ENCODE assay signal across 18 cellular contexts in genomic region chr3:117131259-117131658, GRCh38.
"Had no signal": no experiment of that assay in that cellular context is flagged by ENCODE, and none has a peak within 500 bp of the region (broad histone marks: within the 10 kb centered on the region; RNA-seq: fewer than 3 reads in every experiment).

No MANE protein-coding gene starts in this region.

- H3K9me3 ChIP-seq: ascending aorta, breast epithelium, ovary, SK-N-SH had no signal

- H3K36me3 ChIP-seq: ascending aorta, breast epithelium, ovary had no signal

- ATAC-seq: effector memory CD8-positive, alpha-beta T cell; natural killer cell treated with Interleukin-12 subunit alpha and Interleukin-12 subunit beta and Interleukin-15 and Interleukin-18, amount 100 ng/mL, for 72 hours; T-cell had no signal

- H3K4me2 ChIP-seq: SK-N-SH had no signal

- H3K27ac ChIP-seq: ascending aorta, breast epithelium, ovary, VCaP had no signal

- H3K4me1 ChIP-seq: ascending aorta, breast epithelium had no signal

- H3K27me3 ChIP-seq: ascending aorta, breast epithelium, ovary had no signal

- DNase-seq: activated CD4-positive, alpha-beta T cell treated with anti-CD3 and anti-CD28 coated beads, Interleukin-2, amount 50 U/mL, for 48 hours; activated naive CD4-positive, alpha-beta T cell treated with anti-CD3 and anti-CD28 coated beads for 36 hours; dermis blood vessel endothelial cell; effector memory CD8-positive, alpha-beta T cell; foreskin melanocyte; left cardiac atrium; mesenchymal stem cell; ovary; SK-N-SH; stimulated activated CD4-positive, alpha-beta T cell treated with anti-CD3 and anti-CD28 coated beads, Interleukin-4, amount 100 ng/mL, for 4 hours; stimulated activated CD8-positive, alpha-beta memory T cell treated with anti-CD3 and anti-CD28 coated beads, Interleukin-4, amount 100 ng/mL, for 48 hours; stimulated activated naive CD4-positive, alpha-beta T cell treated with Interleukin-2 at 50 U/mL for 16 hours; T-cell; T-helper 9 cell had no signal

- H3K9ac ChIP-seq: SK-N-SH had no signal

- H3K4me3 ChIP-seq: ascending aorta, breast epithelium, ovary had no signal
